Comparison of ENCODE assay signal across 11 cellular contexts in genomic region chr3:150528359-150528797, GRCh38. TPM values are rescaled to one million over a fixed set of nuclear protein-coding genes. Genes with fewer than 3 reads are reported as not detected.
A peak's percentile ranks its signal among the peaks of the same experiment; 100 is the strongest.
DNase-seq lines count a peak whose midpoint lies in the region; ATAC-seq, FAIRE-seq and TF ChIP-seq lines count a peak whose summit lies in the region.
"Had no signal": no experiment of that assay in that cellular context is flagged by ENCODE, and none has a peak within 500 bp of the region (broad histone marks: within the 10 kb centered on the region; RNA-seq: fewer than 3 reads in every experiment).

No MANE protein-coding gene starts in this region.

- FAIRE-seq in A204.1 (lab: Jason Lieb, UNC) = peak; percentile 98

- POLR2A ChIA-PET in HEK293T (lab: Yijun Ruan, JAX) = no interaction called here

- CTCF ChIA-PET in HEK293T (lab: Yijun Ruan, JAX) = interaction anchor here (0.6 to 1.0 kb wide), 2 partner anchors 10 to 506 kb away, joined by 3 to 4 read pairs; no protein-coding TSS in a partner anchor

- no peak overlapping the region for H3K4me3 ChIP-seq in GM12864 (ENCODE audit: low read depth, low read length)
- no peak overlapping the region for H3K4me3 ChIP-seq in foreskin fibroblast (ENCODE audit: low read depth in 1 of 2, low read length in 2 of 2)

- DNase-seq in GM12864 (ENCODE audit: low read depth) (no peak), RPMI7951 (ENCODE audit: low read depth) (peak; percentile 33), foreskin fibroblast (peak; percentile 18 to 52), HEK293T (ENCODE audit: extremely low spot score) (no peak), AG08396 (ENCODE audit: low spot score) (no peak), NCI-H748 (lab: John Stamatoyannopoulos, UW; ENCODE audit: unreplicated experiment) (no peak)
- DNase-seq: activated T-cell treated with anti-CD3 and anti-CD28 coated beads, Interleukin-2, amount 50 U/mL, for 1 hour; left cardiac atrium; stimulated activated CD8-positive, alpha-beta memory T cell treated with anti-CD3 and anti-CD28 coated beads, Interleukin-4, amount 100 ng/mL, for 48 hours had no signal

- ATAC-seq in GM18867 (IDR thresholded peaks at IDR 0.05; ENCODE audit: unreplicated experiment) = no peak
- ATAC-seq: left cardiac atrium had no signal

- TF ChIP-seq CTCF in GM12864 (IDR thresholded peaks at IDR 0.05; ENCODE audit: low read depth, low read length, missing control alignments) = peak; percentile 23
- TF ChIP-seq CTCF in foreskin fibroblast (IDR thresholded peaks at IDR 0.05; ENCODE audit: low read depth, low read length) = peak; percentile 31

TF ChIP-seq in HEK293T, 16 proteins besides CTCF, POLR2A, EP300 and RAD21:
- TF ChIP-seq SUZ12 (IDR thresholded peaks at IDR 0.05) = no peak

RNA-seq across cellular contexts. Expression of gene SERP1, which starts 17.9 kb away (rescaled TPM):
- total RNA-seq in RPMI7951 (2014; rRNA removed; shearing (Covaris generic)) = 178 and 187 TPM in 2 replicates

RNA-seq across cellular contexts. Expression of gene EIF2A, which starts 18.2 kb away (rescaled TPM):
- 336 and 604 TPM in 2 replicates for total RNA-seq in RPMI7951 (2014; rRNA removed; shearing (Covaris generic))

Comparison
In these comparisons a context has a peak if more than half of its experiments do, and no peak if none do; other contexts are left out.
1. DNase-seq: peak in RPMI7951 (single experiment) and foreskin fibroblast (2 of 2); none in GM12864 (single experiment), HEK293T (single experiment), AG08396 (single experiment) and NCI-H748 (single experiment).